In genomic region chr13:101383595-101383994, GRCh38 we compare ENCODE assay signal across 20 cellular contexts. TPM values are rescaled to one million over a fixed set of nuclear protein-coding genes. Genes with fewer than 3 reads are reported as not detected.
"Had no signal": no experiment of that assay in that cellular context is flagged by ENCODE, and none has a peak within 500 bp of the region (broad histone marks: within the 10 kb centered on the region; RNA-seq: fewer than 3 reads in every experiment).

No MANE protein-coding gene starts in this region.

- H3K9me3 Mint-ChIP-seq: activated CD8-positive, alpha-beta T cell treated with anti-CD3 and anti-CD28 coated beads for 36 hours; activated naive CD4-positive, alpha-beta T cell treated with anti-CD3 and anti-CD28 coated beads, Interleukin-2, amount 50 U/mL, for 24 hours; T-helper 1 cell treated with Interleukin-12 subunit alpha and Interleukin-12 subunit beta and Interleukin-4 antibody, amounts not matched to agents 30 μg/mL and 1 μg/mL, for 36 hours had no signal

- H3K27ac ChIP-seq: ascending aorta, body of pancreas, SK-N-MC had no signal

- H3K4me3 ChIP-seq: ascending aorta, body of pancreas, SK-N-MC had no signal

- H3K36me3 Mint-ChIP-seq: activated naive CD4-positive, alpha-beta T cell treated with anti-CD3 and anti-CD28 coated beads, Interleukin-2, amount 50 U/mL, for 24 hours had no signal

- H3K27ac Mint-ChIP-seq: activated CD8-positive, alpha-beta T cell treated with anti-CD3 and anti-CD28 coated beads for 36 hours; activated naive CD4-positive, alpha-beta T cell treated with anti-CD3 and anti-CD28 coated beads, Interleukin-2, amount 50 U/mL, for 24 hours; T-helper 1 cell treated with Interleukin-12 subunit alpha and Interleukin-12 subunit beta and Interleukin-4 antibody, amounts not matched to agents 30 μg/mL and 1 μg/mL, for 36 hours had no signal

- H3K4me3 Mint-ChIP-seq: activated CD8-positive, alpha-beta T cell treated with anti-CD3 and anti-CD28 coated beads for 36 hours; activated naive CD4-positive, alpha-beta T cell treated with anti-CD3 and anti-CD28 coated beads, Interleukin-2, amount 50 U/mL, for 24 hours; T-helper 1 cell treated with Interleukin-12 subunit alpha and Interleukin-12 subunit beta and Interleukin-4 antibody, amounts not matched to agents 30 μg/mL and 1 μg/mL, for 36 hours had no signal

- H3K27me3 Mint-ChIP-seq: activated CD8-positive, alpha-beta T cell treated with anti-CD3 and anti-CD28 coated beads for 36 hours had no signal

- DNase-seq: activated CD4-positive, alpha-beta T cell treated with anti-CD3 and anti-CD28 coated beads for 4 hours; activated CD8-positive, alpha-beta memory T cell treated with anti-CD3 and anti-CD28 coated beads, Interleukin-2, amount 50 U/mL, for 4 hours; activated CD8-positive, alpha-beta T cell treated with anti-CD3 and anti-CD28 coated beads for 36 hours; activated naive CD4-positive, alpha-beta T cell; amniotic stem cell; body of pancreas; central memory CD4-positive, alpha-beta T cell; Kasumi-1; NCI-H146; NCI-H187 treated with DMSO at 0.1 percent for 48 hours; NCI-H2081 treated with DMSO at 0.1 percent for 48 hours; NCI-H446; RPMI8226; SW 1271 had no signal

- H3K9me3 ChIP-seq: ascending aorta, body of pancreas had no signal

- H3K4me1 Mint-ChIP-seq: activated naive CD4-positive, alpha-beta T cell treated with anti-CD3 and anti-CD28 coated beads, Interleukin-2, amount 50 U/mL, for 24 hours had no signal

- H3K36me3 ChIP-seq: ascending aorta had no signal

- FAIRE-seq: bronchial epithelial cell had no signal

- H3K4me1 ChIP-seq: body of pancreas had no signal

RNA-seq across cellular contexts. Expression of gene NALCN, which starts 32.7 kb away (rescaled TPM):
- total RNA-seq: activated CD8-positive, alpha-beta T cell treated with anti-CD3 and anti-CD28 coated beads for 36 hours; OCI-LY7 had no signal
